8 cellular contexts compared by ENCODE assay signal in genomic region chr3:149752788-149753136, GRCh38. TPM values are rescaled to one million over a fixed set of nuclear protein-coding genes. Genes with fewer than 3 reads are reported as not detected.
DNase-seq lines count a peak whose midpoint lies in the region; TF ChIP-seq lines count a peak whose summit lies in the region.

No MANE protein-coding gene starts in this region.

- no peaks in the 10 kb centered on the region for H3K27me3 Mint-ChIP-seq in neural progenitor cell (ENCODE audit: insufficient read depth, low read depth)

- DNase-seq in COLO829 (ENCODE audit: low spot score) (peak; percentile 19), colonic mucosa (no peak), neural progenitor cell (ENCODE audit: low spot score) (no peak), SHP77 treated with DMSO at 0.1 percent for 48 hours (lab: John Stamatoyannopoulos, UW) (no peak), COR-L47 (lab: John Stamatoyannopoulos, UW) (no peak), KG1 (lab: John Stamatoyannopoulos, UW) (no peak), epidermal melanocyte (ENCODE audit: insufficient read length, low spot score) (no peak)

- no peaks in the 10 kb centered on the region for H3K27me3 ChIP-seq in HUES6 (ENCODE audit: control insufficient read depth, insufficient read depth, low read length)
- H3K27me3 ChIP-seq in colonic mucosa = no peaks in the 10 kb centered on the region
- H3K27me3 ChIP-seq in neural progenitor cell = no peaks in the 10 kb centered on the region

- intact Hi-C loops in colonic mucosa (cut with DNase I) = no loop called here

- H3K9me3 ChIP-seq in HUES6 (ENCODE audit: control insufficient read depth, insufficient read depth, low read depth, low read length) = no peaks in the 10 kb centered on the region
- no peaks in the 10 kb centered on the region for H3K9me3 ChIP-seq in colonic mucosa
- H3K9me3 ChIP-seq in neural progenitor cell (ENCODE audit: low read depth) = no peaks in the 10 kb centered on the region

- peak overlapping the region; percentile 98 for H3K4me3 Mint-ChIP-seq in neural progenitor cell

- no peaks in the 10 kb centered on the region for H3F3A ChIP-seq in neural progenitor cell (ENCODE audit: low read depth)

- TF ChIP-seq CTCF in colonic mucosa (IDR thresholded peaks at IDR 0.05) = no peak
- no peak for TF ChIP-seq CTCF in neural progenitor cell (IDR thresholded peaks at IDR 0.05)

- H3K9ac ChIP-seq in HUES6 (ENCODE audit: low read length) = peak overlapping the region; percentile 91
- H3K9ac ChIP-seq in colonic mucosa (ENCODE audit: low read depth in 2 of 2, low read length in 2 of 2) = peak overlapping the region in 1 of 2 donors; percentile 89
- H3K9ac ChIP-seq in neural progenitor cell = no peak overlapping the region

- H3K27ac ChIP-seq in HUES6 (ENCODE audit: low read depth, low read length) (no peak overlapping the region), colonic mucosa (peak overlapping the region; percentile 56), neural progenitor cell (no peak overlapping the region)

- H3K79me2 ChIP-seq in neural progenitor cell (ENCODE audit: low read depth) = peaks cover 28% of the 10 kb centered on the region

- H3K4me1 Mint-ChIP-seq in neural progenitor cell = peaks cover 11% of the 10 kb centered on the region

- no peaks in the 10 kb centered on the region for H3K9me3 Mint-ChIP-seq in neural progenitor cell

- H2AFZ ChIP-seq in neural progenitor cell (replicated peaks) = peak overlapping the region; percentile 87

- H3K4me2 ChIP-seq in neural progenitor cell = peak overlapping the region; percentile 94

- peak overlapping the region; percentile 94 for H3K27ac Mint-ChIP-seq in neural progenitor cell

- H3K4me1 ChIP-seq in HUES6 (ENCODE audit: control insufficient read depth, insufficient read depth, low read length) (no peaks in the 10 kb centered on the region), colonic mucosa (no peaks in the 10 kb centered on the region), neural progenitor cell (peaks cover 8% of the 10 kb centered on the region)

- H3K4me3 ChIP-seq in HUES6 (ENCODE audit: low read depth, low read length) (peak overlapping the region; percentile 95), colonic mucosa (peak overlapping the region; percentile 91), neural progenitor cell (peak overlapping the region; percentile 81)

- H3K36me3 ChIP-seq in HUES6 (ENCODE audit: control insufficient read depth, insufficient read depth, low read length) (peaks cover 25% of the 10 kb centered on the region), colonic mucosa (peaks cover 5% of the 10 kb centered on the region), neural progenitor cell (peaks cover 14% of the 10 kb centered on the region)

- H4K20me1 ChIP-seq in neural progenitor cell (ENCODE audit: low read depth) = no peaks in the 10 kb centered on the region

- H3K36me3 Mint-ChIP-seq in neural progenitor cell = peaks cover 16% of the 10 kb centered on the region

RNA-seq across cellular contexts. Expression of gene COMMD2, which starts 0.5 kb away (rescaled TPM):
- total RNA-seq in colonic mucosa (10 to 100 TPM; 22.5 to 30.7 TPM), neural progenitor cell (ENCODE audit: low replicate concordance) (46.8 and 110 TPM in 2 replicates)

RNA-seq across cellular contexts. Expression of gene ANKUB1, which starts 39.6 kb away (rescaled TPM):
- total RNA-seq in colonic mucosa (not detected), neural progenitor cell (ENCODE audit: low replicate concordance) (not detected in 2 replicates)
